Comparison of ENCODE assay signal across 33 cellular contexts in genomic region chr2:212607080-212607479, GRCh38.
"Had no signal": no experiment of that assay in that cellular context is flagged by ENCODE, and none has a peak within 500 bp of the region (broad histone marks: within the 10 kb centered on the region; RNA-seq: fewer than 3 reads in every experiment).

No MANE protein-coding gene starts in this region.

- FAIRE-seq: astrocyte, TTC549 had no signal

- H3K4me3 ChIP-seq: adrenal gland, body of pancreas, breast epithelium had no signal

- H3K27ac ChIP-seq: adrenal gland, body of pancreas, brain microvascular endothelial cell, breast epithelium, VCaP had no signal

- H3K36me3 ChIP-seq: adrenal gland, brain microvascular endothelial cell, breast epithelium had no signal

- H3K27me3 ChIP-seq: body of pancreas, brain microvascular endothelial cell, breast epithelium had no signal

- H3K9me3 ChIP-seq: adrenal gland, body of pancreas, breast epithelium had no signal

- ATAC-seq: activated CD8-positive, alpha-beta T cell treated with anti-CD3 and anti-CD28 coated beads for 36 hours; activated naive CD4-positive, alpha-beta T cell treated with anti-CD3 and anti-CD28 coated beads, Interleukin-2, amount 50 U/mL, for 72 hours; activated T-cell treated with anti-CD3 and anti-CD28 coated beads, Interleukin-2, amount 50 U/mL, for 4 hours; activated T-cell treated with anti-CD3 and anti-CD28 coated beads, Interleukin-2, amount 50 U/mL, for 72 hours; activated T-helper 17 cell treated with anti-CD3 and anti-CD28 coated beads, Interleukin-2, amount 50 U/mL, for 72 hours; body of pancreas; T-helper 17 cell had no signal

- DNase-seq: activated B cell treated with CpG ODN at 0.5 μM for 24 hours; activated CD4-positive, alpha-beta memory T cell treated with anti-CD3 and anti-CD28 coated beads for 36 hours; activated CD4-positive, alpha-beta T cell treated with anti-CD3 and anti-CD28 coated beads for 4 hours; activated CD4-positive, alpha-beta T cell treated with anti-CD3 and anti-CD28 coated beads, Interleukin-2, amount 10 ng/mL, durations not matched to agents 24 days and 14 days; activated CD4-positive, alpha-beta T cell treated with anti-CD3 and anti-CD28 coated beads, Interleukin-2, amount 50 U/mL, for 1 hour; activated CD4-positive, alpha-beta T cell treated with anti-CD3 and anti-CD28 coated beads, Interleukin-2, amount 50 U/mL, for 4 hours; activated CD4-positive, CD25-positive, alpha-beta regulatory T cell treated with anti-CD3 and anti-CD28 coated beads, Interleukin-2, amount 50 U/mL, for 72 hours; activated CD8-positive, alpha-beta memory T cell treated with anti-CD3 and anti-CD28 coated beads, Interleukin-2, amount 50 U/mL, for 4 hours; activated CD8-positive, alpha-beta T cell treated with anti-CD3 and anti-CD28 coated beads for 36 hours; activated effector memory CD4-positive, alpha-beta T cell treated with anti-CD3 and anti-CD28 coated beads, Interleukin-2, amount 50 U/mL, for 16 hours; activated gamma-delta T cell treated with Interleukin-2 at 50 U/mL for 16 hours; activated naive CD4-positive, alpha-beta T cell; activated naive CD4-positive, alpha-beta T cell treated with anti-CD3 and anti-CD28 coated beads for 36 hours; activated naive CD4-positive, alpha-beta T cell treated with anti-CD3 and anti-CD28 coated beads, Interleukin-2, amount 50 U/mL, for 16 hours; activated naive CD8-positive, alpha-beta T cell treated with anti-CD3 and anti-CD28 coated beads for 36 hours; activated T-cell treated with anti-CD3 and anti-CD28 coated beads for 4 hours; activated T-cell treated with anti-CD3 and anti-CD28 coated beads, Interleukin-2, amount 50 U/mL, for 1 hour; activated T-cell treated with anti-CD3 and anti-CD28 coated beads, Interleukin-2, amount 50 U/mL, for 4 hours; activated T-cell treated with anti-CD3 and anti-CD28 coated beads, Interleukin-2, amount 50 U/mL, for 72 hours; adrenal gland; amniotic stem cell; aorta; body of pancreas; brain microvascular endothelial cell; central memory CD4-positive, alpha-beta T cell; T-helper 17 cell; T-helper 9 cell had no signal

- H3K4me1 ChIP-seq: adrenal gland, body of pancreas, breast epithelium had no signal
